ENCODE assay signal across 8 cellular contexts in genomic region chr2:173264603-173265366, GRCh38.
DNase-seq lines count a peak whose midpoint lies in the region; ATAC-seq and FAIRE-seq lines count a peak whose summit lies in the region.

No MANE protein-coding gene starts in this region.

- peak; percentile 18 for DNase-seq in activated naive CD8-positive, alpha-beta T cell treated with anti-CD3 and anti-CD28 coated beads for 36 hours
- peak; percentile 23 for DNase-seq in small intestine
- DNase-seq in urothelium cell line (ENCODE audit: low spot score), result no peak
- no peak for DNase-seq in HuH-7 (ENCODE audit: low spot score)
- DNase-seq in activated CD8-positive, alpha-beta memory T cell treated with anti-CD3 and anti-CD28 coated beads for 24 hours, result no peak

- H3K36me3 ChIP-seq in small intestine (ENCODE audit: control insufficient read depth in 2 of 2, insufficient read depth in 2 of 2, low read length in 2 of 2), result peaks cover 0 to 2% of the 10 kb centered on the region in 2 donors

- no peaks in the 10 kb centered on the region for H3K27me3 Mint-ChIP-seq in activated naive CD8-positive, alpha-beta T cell treated with anti-CD3 and anti-CD28 coated beads for 36 hours

- no peak overlapping the region for H3K4me3 ChIP-seq in small intestine (ENCODE audit: low read depth in 1 of 2, low read length in 2 of 2)

- no peaks in the 10 kb centered on the region for H3K27me3 ChIP-seq in small intestine (ENCODE audit: control insufficient read depth in 2 of 2, insufficient read depth in 2 of 2, low read length in 2 of 2)

- peaks cover 14% of the 10 kb centered on the region for H3K4me1 Mint-ChIP-seq in activated naive CD8-positive, alpha-beta T cell treated with anti-CD3 and anti-CD28 coated beads for 36 hours

- peak overlapping the region in 1 of 2 donors; percentile 47 for H3K27ac ChIP-seq in small intestine (ENCODE audit: low read depth in 1 of 2, low read length in 1 of 2)

- WGBS in small intestine, 3 donors, result 49 to 58% (median 55%) methylated on average over 14 of the region's 14 CpGs

- peaks cover 1% of the 10 kb centered on the region for H3K36me3 Mint-ChIP-seq in activated naive CD8-positive, alpha-beta T cell treated with anti-CD3 and anti-CD28 coated beads for 36 hours

- H3K27ac Mint-ChIP-seq in activated naive CD8-positive, alpha-beta T cell treated with anti-CD3 and anti-CD28 coated beads for 36 hours, result peak overlapping the region; percentile 30

- H3K4me1 ChIP-seq in small intestine (ENCODE audit: control insufficient read depth in 2 of 2, insufficient read depth in 1 of 2, low read depth in 1 of 2, low read length in 1 of 2), result peaks cover 0 to 3% of the 10 kb centered on the region in 2 donors

- FAIRE-seq in small intestine (lab: Jason Lieb, UNC) (no peak), urothelium cell line (lab: Jason Lieb, UNC) (no peak)

- no peaks in the 10 kb centered on the region for H3K9me3 ChIP-seq in small intestine (ENCODE audit: control insufficient read depth, low read depth)

- no peaks in the 10 kb centered on the region for H3K9me3 Mint-ChIP-seq in activated naive CD8-positive, alpha-beta T cell treated with anti-CD3 and anti-CD28 coated beads for 36 hours

- H3K4me3 Mint-ChIP-seq in activated naive CD8-positive, alpha-beta T cell treated with anti-CD3 and anti-CD28 coated beads for 36 hours, result peak overlapping the region; percentile 66

- ATAC-seq in GM18499 (IDR thresholded peaks at IDR 0.05; ENCODE audit: insufficient read depth, unreplicated experiment) (peak; percentile 76), GM21447 (IDR thresholded peaks at IDR 0.05; ENCODE audit: unreplicated experiment) (peak; percentile 99), HG03565 (IDR thresholded peaks at IDR 0.05; ENCODE audit: unreplicated experiment) (peak; percentile 92)

Comparison
In these comparisons a context has a peak if more than half of its experiments do, and no peak if none do; other contexts are left out.
1. DNase-seq: peak in activated naive CD8-positive, alpha-beta T cell treated with anti-CD3 and anti-CD28 coated beads for 36 hours (single experiment) and small intestine (single experiment); none in urothelium cell line (single experiment), HuH-7 (single experiment) and activated CD8-positive, alpha-beta memory T cell treated with anti-CD3 and anti-CD28 coated beads for 24 hours (single experiment).
2. Peak in every context shown above with its lines, with median percentiles within 50 percentile points of each other: ATAC-seq.